ENCODE assay signal across 1 cellular context in the genomic region with DNA sequence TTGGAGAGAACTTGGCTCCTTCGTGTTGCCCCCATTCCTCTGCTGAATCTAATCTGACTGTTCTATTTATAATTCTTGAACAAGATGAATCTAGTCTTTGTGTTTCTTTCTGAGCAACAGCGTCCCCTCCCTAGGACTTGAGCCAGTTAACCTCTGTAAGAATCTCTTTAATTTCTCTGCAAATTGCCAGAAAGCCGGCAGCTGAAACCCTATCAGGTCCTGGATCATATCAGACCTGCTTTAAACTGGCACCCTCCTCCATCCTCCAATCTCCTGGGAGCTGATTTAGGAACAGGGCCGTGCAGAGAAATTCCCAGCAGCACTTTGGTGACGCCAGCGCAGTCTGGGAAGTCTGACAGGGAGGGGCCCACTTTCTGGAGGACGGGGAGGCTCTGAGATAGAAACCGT.
TF ChIP-seq lines count a peak whose summit lies in the region.

No MANE protein-coding gene starts in this region.

TF ChIP-seq in GM23338, 12 proteins besides CTCF, POLR2A, EP300 and RAD21 (continued from another document):
- TF ChIP-seq, protein P1, sequence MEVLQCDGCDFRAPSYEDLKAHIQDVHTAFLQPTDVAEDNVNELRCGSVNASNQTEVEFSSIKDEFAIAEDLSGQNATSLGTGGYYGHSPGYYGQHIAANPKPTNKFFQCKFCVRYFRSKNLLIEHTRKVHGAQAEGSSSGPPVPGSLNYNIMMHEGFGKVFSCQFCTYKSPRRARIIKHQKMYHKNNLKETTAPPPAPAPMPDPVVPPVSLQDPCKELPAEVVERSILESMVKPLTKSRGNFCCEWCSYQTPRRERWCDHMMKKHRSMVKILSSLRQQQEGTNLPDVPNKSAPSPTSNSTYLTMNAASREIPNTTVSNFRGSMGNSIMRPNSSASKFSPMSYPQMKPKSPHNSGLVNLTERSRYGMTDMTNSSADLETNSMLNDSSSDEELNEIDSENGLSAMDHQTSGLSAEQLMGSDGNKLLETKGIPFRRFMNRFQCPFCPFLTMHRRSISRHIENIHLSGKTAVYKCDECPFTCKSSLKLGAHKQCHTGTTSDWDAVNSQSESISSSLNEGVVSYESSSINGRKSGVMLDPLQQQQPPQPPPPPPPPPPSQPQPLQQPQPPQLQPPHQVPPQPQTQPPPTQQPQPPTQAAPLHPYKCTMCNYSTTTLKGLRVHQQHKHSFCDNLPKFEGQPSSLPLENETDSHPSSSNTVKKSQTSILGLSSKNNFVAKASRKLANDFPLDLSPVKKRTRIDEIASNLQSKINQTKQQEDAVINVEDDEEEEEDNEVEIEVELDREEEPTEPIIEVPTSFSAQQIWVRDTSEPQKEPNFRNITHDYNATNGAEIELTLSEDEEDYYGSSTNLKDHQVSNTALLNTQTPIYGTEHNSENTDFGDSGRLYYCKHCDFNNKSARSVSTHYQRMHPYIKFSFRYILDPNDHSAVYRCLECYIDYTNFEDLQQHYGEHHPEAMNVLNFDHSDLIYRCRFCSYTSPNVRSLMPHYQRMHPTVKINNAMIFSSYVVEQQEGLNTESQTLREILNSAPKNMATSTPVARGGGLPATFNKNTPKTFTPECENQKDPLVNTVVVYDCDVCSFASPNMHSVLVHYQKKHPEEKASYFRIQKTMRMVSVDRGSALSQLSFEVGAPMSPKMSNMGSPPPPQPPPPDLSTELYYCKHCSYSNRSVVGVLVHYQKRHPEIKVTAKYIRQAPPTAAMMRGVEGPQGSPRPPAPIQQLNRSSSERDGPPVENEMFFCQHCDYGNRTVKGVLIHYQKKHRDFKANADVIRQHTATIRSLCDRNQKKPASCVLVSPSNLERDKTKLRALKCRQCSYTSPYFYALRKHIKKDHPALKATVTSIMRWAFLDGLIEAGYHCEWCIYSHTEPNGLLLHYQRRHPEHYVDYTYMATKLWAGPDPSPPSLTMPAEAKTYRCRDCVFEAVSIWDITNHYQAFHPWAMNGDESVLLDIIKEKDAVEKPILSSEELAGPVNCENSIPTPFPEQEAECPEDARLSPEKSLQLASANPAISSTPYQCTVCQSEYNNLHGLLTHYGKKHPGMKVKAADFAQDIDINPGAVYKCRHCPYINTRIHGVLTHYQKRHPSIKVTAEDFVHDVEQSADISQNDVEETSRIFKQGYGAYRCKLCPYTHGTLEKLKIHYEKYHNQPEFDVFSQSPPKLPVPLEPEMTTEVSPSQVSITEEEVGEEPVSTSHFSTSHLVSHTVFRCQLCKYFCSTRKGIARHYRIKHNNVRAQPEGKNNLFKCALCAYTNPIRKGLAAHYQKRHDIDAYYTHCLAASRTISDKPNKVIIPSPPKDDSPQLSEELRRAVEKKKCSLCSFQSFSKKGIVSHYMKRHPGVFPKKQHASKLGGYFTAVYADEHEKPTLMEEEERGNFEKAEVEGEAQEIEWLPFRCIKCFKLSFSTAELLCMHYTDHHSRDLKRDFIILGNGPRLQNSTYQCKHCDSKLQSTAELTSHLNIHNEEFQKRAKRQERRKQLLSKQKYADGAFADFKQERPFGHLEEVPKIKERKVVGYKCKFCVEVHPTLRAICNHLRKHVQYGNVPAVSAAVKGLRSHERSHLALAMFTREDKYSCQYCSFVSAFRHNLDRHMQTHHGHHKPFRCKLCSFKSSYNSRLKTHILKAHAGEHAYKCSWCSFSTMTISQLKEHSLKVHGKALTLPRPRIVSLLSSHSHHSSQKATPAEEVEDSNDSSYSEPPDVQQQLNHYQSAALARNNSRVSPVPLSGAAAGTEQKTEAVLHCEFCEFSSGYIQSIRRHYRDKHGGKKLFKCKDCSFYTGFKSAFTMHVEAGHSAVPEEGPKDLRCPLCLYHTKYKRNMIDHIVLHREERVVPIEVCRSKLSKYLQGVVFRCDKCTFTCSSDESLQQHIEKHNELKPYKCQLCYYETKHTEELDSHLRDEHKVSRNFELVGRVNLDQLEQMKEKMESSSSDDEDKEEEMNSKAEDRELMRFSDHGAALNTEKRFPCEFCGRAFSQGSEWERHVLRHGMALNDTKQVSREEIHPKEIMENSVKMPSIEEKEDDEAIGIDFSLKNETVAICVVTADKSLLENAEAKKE (CRISPR knock-in tag; IDR thresholded peaks at IDR 0.05) = no peak
- TF ChIP-seq, protein P2, sequence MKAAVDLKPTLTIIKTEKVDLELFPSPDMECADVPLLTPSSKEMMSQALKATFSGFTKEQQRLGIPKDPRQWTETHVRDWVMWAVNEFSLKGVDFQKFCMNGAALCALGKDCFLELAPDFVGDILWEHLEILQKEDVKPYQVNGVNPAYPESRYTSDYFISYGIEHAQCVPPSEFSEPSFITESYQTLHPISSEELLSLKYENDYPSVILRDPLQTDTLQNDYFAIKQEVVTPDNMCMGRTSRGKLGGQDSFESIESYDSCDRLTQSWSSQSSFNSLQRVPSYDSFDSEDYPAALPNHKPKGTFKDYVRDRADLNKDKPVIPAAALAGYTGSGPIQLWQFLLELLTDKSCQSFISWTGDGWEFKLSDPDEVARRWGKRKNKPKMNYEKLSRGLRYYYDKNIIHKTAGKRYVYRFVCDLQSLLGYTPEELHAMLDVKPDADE (IDR thresholded peaks at IDR 0.05) = no peak
- TF ChIP-seq NANOG (IDR thresholded peaks at IDR 0.05; ENCODE audit: borderline replicate concordance) (no peak), CREB1 (CRISPR knock-in tag; IDR thresholded peaks at IDR 0.05; ENCODE audit: low read depth) (no peak), ZNF331 (CRISPR knock-in tag; IDR thresholded peaks at IDR 0.05; ENCODE audit: low read depth) (no peak)
- TF ChIP-seq, protein P3, sequence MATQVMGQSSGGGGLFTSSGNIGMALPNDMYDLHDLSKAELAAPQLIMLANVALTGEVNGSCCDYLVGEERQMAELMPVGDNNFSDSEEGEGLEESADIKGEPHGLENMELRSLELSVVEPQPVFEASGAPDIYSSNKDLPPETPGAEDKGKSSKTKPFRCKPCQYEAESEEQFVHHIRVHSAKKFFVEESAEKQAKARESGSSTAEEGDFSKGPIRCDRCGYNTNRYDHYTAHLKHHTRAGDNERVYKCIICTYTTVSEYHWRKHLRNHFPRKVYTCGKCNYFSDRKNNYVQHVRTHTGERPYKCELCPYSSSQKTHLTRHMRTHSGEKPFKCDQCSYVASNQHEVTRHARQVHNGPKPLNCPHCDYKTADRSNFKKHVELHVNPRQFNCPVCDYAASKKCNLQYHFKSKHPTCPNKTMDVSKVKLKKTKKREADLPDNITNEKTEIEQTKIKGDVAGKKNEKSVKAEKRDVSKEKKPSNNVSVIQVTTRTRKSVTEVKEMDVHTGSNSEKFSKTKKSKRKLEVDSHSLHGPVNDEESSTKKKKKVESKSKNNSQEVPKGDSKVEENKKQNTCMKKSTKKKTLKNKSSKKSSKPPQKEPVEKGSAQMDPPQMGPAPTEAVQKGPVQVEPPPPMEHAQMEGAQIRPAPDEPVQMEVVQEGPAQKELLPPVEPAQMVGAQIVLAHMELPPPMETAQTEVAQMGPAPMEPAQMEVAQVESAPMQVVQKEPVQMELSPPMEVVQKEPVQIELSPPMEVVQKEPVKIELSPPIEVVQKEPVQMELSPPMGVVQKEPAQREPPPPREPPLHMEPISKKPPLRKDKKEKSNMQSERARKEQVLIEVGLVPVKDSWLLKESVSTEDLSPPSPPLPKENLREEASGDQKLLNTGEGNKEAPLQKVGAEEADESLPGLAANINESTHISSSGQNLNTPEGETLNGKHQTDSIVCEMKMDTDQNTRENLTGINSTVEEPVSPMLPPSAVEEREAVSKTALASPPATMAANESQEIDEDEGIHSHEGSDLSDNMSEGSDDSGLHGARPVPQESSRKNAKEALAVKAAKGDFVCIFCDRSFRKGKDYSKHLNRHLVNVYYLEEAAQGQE (IDR thresholded peaks at IDR 0.05; ENCODE audit: unreplicated experiment) = no peak
TF ChIP-seq in GM23338: peak in this region for 0.
